In the genomic region with DNA sequence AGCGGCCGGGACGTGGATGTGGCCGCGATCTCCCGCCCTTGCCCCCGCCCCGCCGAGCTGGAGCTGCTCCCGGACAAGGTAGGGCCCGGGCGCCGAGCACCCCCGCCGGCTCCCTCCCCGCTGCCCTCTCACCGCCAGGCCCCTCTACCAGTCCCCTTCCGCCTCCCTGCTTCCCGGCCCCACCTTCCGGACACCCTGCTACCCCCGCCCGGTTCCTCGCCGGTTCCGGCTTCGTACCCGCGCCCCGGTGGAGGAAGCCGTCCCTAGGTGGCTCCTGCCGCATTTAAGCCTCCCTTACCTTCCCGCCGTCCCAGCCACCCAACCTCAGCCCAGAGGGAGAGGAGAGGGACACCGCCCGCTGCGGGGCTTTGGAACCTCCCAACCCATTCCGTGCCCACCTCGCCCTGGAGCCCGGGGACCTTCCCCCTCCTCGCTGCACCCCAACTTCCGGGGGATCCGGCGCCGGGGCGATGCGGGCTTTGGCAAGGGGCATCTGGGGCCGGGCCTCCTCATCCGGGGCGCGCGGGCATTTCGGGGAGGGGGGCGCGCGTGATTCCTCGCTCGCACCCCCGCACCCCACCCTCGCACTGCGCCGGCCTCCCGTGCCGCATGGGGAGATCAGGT, we compare ENCODE assay signal across 1 cellular context.
TF ChIP-seq lines count a peak whose summit lies in the region.

No MANE protein-coding gene starts in this region.

TF ChIP-seq in HepG2, 621 proteins besides CTCF, POLR2A, EP300 and RAD21 (continued from another document and continues in another):
- TF ChIP-seq, protein P1, sequence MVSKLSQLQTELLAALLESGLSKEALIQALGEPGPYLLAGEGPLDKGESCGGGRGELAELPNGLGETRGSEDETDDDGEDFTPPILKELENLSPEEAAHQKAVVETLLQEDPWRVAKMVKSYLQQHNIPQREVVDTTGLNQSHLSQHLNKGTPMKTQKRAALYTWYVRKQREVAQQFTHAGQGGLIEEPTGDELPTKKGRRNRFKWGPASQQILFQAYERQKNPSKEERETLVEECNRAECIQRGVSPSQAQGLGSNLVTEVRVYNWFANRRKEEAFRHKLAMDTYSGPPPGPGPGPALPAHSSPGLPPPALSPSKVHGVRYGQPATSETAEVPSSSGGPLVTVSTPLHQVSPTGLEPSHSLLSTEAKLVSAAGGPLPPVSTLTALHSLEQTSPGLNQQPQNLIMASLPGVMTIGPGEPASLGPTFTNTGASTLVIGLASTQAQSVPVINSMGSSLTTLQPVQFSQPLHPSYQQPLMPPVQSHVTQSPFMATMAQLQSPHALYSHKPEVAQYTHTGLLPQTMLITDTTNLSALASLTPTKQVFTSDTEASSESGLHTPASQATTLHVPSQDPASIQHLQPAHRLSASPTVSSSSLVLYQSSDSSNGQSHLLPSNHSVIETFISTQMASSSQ (IDR thresholded peaks at IDR 0.05; ENCODE audit: low read depth) = no peak
- TF ChIP-seq, protein P1 (CRISPR knock-in tag; IDR thresholded peaks at IDR 0.05; ENCODE audit: borderline replicate concordance) = peak; percentile 61; the same call in 1 of the 2 replicates
- TF ChIP-seq ETV5 (CRISPR knock-in tag; IDR thresholded peaks at IDR 0.05; ENCODE audit: borderline replicate concordance) = peak; percentile 68
- TF ChIP-seq PCBP2 (optimal IDR thresholded peaks at IDR 0.05; ENCODE audit: low read depth, low read length, poor library complexity, severe bottlenecking) = no peak
- no peak for TF ChIP-seq XBP1 (CRISPR knock-in tag; IDR thresholded peaks at IDR 0.05)
- peak; percentile 75 for TF ChIP-seq POGZ (CRISPR knock-in tag; IDR thresholded peaks at IDR 0.05)
- TF ChIP-seq ASH2L (IDR thresholded peaks at IDR 0.05; ENCODE audit: insufficient read length, low read depth, low read length) = peak; percentile 61
- peak; percentile 30 for TF ChIP-seq GABPA (IDR thresholded peaks at IDR 0.05; ENCODE audit: low read depth, low read length)
- peak; percentile 52; the same call in 1 of the 2 replicates for TF ChIP-seq GABPA (CRISPR knock-in tag; IDR thresholded peaks at IDR 0.05; ENCODE audit: low read depth)
- peak; percentile 50 for TF ChIP-seq SAFB2 (CRISPR knock-in tag; IDR thresholded peaks at IDR 0.05; ENCODE audit: borderline replicate concordance, low read depth)
- TF ChIP-seq, protein P2, sequence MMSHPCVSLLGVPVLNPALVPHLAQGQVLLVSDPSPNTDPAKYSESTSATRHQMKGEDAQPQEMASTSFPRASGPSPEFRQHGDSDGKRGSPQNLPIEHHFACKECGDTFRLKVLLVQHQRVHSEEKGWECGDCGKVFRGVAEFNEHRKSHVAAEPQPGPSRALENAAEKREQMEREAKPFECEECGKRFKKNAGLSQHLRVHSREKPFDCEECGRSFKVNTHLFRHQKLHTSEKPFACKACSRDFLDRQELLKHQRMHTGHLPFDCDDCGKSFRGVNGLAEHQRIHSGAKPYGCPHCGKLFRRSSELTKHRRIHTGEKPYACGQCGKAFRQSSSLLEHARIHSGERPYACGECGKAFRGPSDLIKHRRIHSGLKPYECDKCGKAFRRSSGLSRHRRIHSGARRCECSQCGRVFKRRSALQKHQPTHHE (CRISPR knock-in tag; IDR thresholded peaks at IDR 0.05; ENCODE audit: borderline replicate concordance) = peak; percentile 76; the same call in 1 of the 2 replicates
- 0 out of 2 replicates have a peak, but pooled peaks have one; percentile 36 for TF ChIP-seq ZNF777 (CRISPR knock-in tag; IDR thresholded peaks at IDR 0.05)
- TF ChIP-seq, protein P3, sequence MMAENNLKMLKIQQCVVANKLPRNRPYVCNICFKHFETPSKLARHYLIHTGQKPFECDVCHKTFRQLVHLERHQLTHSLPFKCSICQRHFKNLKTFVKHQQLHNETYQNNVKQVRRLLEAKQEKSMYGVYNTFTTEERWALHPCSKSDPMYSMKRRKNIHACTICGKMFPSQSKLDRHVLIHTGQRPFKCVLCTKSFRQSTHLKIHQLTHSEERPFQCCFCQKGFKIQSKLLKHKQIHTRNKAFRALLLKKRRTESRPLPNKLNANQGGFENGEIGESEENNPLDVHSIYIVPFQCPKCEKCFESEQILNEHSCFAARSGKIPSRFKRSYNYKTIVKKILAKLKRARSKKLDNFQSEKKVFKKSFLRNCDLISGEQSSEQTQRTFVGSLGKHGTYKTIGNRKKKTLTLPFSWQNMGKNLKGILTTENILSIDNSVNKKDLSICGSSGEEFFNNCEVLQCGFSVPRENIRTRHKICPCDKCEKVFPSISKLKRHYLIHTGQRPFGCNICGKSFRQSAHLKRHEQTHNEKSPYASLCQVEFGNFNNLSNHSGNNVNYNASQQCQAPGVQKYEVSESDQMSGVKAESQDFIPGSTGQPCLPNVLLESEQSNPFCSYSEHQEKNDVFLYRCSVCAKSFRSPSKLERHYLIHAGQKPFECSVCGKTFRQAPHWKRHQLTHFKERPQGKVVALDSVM (CRISPR knock-in tag; IDR thresholded peaks at IDR 0.05) = 0 out of 2 replicates have a peak, but pooled peaks have one; percentile 42
- TF ChIP-seq, protein P4, sequence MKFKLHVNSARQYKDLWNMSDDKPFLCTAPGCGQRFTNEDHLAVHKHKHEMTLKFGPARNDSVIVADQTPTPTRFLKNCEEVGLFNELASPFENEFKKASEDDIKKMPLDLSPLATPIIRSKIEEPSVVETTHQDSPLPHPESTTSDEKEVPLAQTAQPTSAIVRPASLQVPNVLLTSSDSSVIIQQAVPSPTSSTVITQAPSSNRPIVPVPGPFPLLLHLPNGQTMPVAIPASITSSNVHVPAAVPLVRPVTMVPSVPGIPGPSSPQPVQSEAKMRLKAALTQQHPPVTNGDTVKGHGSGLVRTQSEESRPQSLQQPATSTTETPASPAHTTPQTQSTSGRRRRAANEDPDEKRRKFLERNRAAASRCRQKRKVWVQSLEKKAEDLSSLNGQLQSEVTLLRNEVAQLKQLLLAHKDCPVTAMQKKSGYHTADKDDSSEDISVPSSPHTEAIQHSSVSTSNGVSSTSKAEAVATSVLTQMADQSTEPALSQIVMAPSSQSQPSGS (CRISPR knock-in tag; IDR thresholded peaks at IDR 0.05) = no peak
- peak; percentile 65 for TF ChIP-seq ZEB1 (IDR thresholded peaks at IDR 0.05; ENCODE audit: insufficient replicate concordance, low read depth)
- TF ChIP-seq, protein P5, sequence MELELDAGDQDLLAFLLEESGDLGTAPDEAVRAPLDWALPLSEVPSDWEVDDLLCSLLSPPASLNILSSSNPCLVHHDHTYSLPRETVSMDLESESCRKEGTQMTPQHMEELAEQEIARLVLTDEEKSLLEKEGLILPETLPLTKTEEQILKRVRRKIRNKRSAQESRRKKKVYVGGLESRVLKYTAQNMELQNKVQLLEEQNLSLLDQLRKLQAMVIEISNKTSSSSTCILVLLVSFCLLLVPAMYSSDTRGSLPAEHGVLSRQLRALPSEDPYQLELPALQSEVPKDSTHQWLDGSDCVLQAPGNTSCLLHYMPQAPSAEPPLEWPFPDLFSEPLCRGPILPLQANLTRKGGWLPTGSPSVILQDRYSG (CRISPR knock-in tag; IDR thresholded peaks at IDR 0.05) = 0 out of 2 replicates have a peak, but pooled peaks have one; percentile 43
- TF ChIP-seq ZNF431 (CRISPR knock-in tag; IDR thresholded peaks at IDR 0.05; ENCODE audit: borderline replicate concordance, low read depth) = peak; percentile 82; the same call in 1 of the 2 replicates
- TF ChIP-seq ZNF572 (CRISPR knock-in tag; IDR thresholded peaks at IDR 0.05) = peak; percentile 85; the same call in 1 of the 2 replicates
- 0 out of 2 replicates have a peak, but pooled peaks have one; percentile 28 for TF ChIP-seq KAT7 (CRISPR knock-in tag; IDR thresholded peaks at IDR 0.05; ENCODE audit: borderline replicate concordance)
- peak; percentile 96 for TF ChIP-seq ZNF563 (CRISPR knock-in tag; IDR thresholded peaks at IDR 0.05)
- no peak for TF ChIP-seq ZNF496 (CRISPR knock-in tag; IDR thresholded peaks at IDR 0.05; ENCODE audit: insufficient replicate concordance)
- TF ChIP-seq, protein P6, sequence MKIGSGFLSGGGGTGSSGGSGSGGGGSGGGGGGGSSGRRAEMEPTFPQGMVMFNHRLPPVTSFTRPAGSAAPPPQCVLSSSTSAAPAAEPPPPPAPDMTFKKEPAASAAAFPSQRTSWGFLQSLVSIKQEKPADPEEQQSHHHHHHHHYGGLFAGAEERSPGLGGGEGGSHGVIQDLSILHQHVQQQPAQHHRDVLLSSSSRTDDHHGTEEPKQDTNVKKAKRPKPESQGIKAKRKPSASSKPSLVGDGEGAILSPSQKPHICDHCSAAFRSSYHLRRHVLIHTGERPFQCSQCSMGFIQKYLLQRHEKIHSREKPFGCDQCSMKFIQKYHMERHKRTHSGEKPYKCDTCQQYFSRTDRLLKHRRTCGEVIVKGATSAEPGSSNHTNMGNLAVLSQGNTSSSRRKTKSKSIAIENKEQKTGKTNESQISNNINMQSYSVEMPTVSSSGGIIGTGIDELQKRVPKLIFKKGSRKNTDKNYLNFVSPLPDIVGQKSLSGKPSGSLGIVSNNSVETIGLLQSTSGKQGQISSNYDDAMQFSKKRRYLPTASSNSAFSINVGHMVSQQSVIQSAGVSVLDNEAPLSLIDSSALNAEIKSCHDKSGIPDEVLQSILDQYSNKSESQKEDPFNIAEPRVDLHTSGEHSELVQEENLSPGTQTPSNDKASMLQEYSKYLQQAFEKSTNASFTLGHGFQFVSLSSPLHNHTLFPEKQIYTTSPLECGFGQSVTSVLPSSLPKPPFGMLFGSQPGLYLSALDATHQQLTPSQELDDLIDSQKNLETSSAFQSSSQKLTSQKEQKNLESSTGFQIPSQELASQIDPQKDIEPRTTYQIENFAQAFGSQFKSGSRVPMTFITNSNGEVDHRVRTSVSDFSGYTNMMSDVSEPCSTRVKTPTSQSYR (CRISPR knock-in tag; IDR thresholded peaks at IDR 0.05; ENCODE audit: borderline replicate concordance) = no peak
- no peak for TF ChIP-seq ZFP36 (IDR thresholded peaks at IDR 0.05; ENCODE audit: borderline replicate concordance, low read depth, low read length, partially characterized antibody)
- TF ChIP-seq ZNF205 (CRISPR knock-in tag; IDR thresholded peaks at IDR 0.05) = 0 out of 2 replicates have a peak, but pooled peaks have one; percentile 13
- TF ChIP-seq, protein P7, sequence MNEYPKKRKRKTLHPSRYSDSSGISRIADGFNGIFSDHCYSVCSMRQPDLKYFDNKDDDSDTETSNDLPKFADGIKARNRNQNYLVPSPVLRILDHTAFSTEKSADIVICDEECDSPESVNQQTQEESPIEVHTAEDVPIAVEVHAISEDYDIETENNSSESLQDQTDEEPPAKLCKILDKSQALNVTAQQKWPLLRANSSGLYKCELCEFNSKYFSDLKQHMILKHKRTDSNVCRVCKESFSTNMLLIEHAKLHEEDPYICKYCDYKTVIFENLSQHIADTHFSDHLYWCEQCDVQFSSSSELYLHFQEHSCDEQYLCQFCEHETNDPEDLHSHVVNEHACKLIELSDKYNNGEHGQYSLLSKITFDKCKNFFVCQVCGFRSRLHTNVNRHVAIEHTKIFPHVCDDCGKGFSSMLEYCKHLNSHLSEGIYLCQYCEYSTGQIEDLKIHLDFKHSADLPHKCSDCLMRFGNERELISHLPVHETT (CRISPR knock-in tag; conservative IDR thresholded peaks at IDR 0.05) = no peak; the same call in 1 of the 2 replicates
- peak; percentile 58; the same call in 1 of the 2 replicates for TF ChIP-seq HOXA5 (CRISPR knock-in tag; IDR thresholded peaks at IDR 0.05)
- TF ChIP-seq ZNF33B (CRISPR knock-in tag; IDR thresholded peaks at IDR 0.05) = peak; percentile 90; the same call in 1 of the 2 replicates
- TF ChIP-seq, protein P8, sequence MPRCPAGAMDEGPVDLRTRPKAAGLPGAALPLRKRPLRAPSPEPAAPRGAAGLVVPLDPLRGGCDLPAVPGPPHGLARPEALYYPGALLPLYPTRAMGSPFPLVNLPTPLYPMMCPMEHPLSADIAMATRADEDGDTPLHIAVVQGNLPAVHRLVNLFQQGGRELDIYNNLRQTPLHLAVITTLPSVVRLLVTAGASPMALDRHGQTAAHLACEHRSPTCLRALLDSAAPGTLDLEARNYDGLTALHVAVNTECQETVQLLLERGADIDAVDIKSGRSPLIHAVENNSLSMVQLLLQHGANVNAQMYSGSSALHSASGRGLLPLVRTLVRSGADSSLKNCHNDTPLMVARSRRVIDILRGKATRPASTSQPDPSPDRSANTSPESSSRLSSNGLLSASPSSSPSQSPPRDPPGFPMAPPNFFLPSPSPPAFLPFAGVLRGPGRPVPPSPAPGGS (CRISPR knock-in tag; IDR thresholded peaks at IDR 0.05) = peak; percentile 61; the same call in 1 of the 2 replicates
- 0 out of 2 replicates have a peak, but pooled peaks have one; percentile 56 for TF ChIP-seq MZF1 (CRISPR knock-in tag; IDR thresholded peaks at IDR 0.05; ENCODE audit: borderline replicate concordance)
- no peak for TF ChIP-seq MLLT10 (CRISPR knock-in tag; IDR thresholded peaks at IDR 0.05)
- TF ChIP-seq CHD4 (IDR thresholded peaks at IDR 0.05; ENCODE audit: borderline replicate concordance, low read length) = no peak
- 0 out of 2 replicates have a peak, but pooled peaks have one; percentile 43 for TF ChIP-seq ZNF773 (CRISPR knock-in tag; IDR thresholded peaks at IDR 0.05; ENCODE audit: borderline replicate concordance)
- TF ChIP-seq CEBPG (CRISPR knock-in tag; IDR thresholded peaks at IDR 0.05) = no peak
- TF ChIP-seq SALL1 (CRISPR knock-in tag; IDR thresholded peaks at IDR 0.05) = peak; percentile 57
- TF ChIP-seq, protein P9, sequence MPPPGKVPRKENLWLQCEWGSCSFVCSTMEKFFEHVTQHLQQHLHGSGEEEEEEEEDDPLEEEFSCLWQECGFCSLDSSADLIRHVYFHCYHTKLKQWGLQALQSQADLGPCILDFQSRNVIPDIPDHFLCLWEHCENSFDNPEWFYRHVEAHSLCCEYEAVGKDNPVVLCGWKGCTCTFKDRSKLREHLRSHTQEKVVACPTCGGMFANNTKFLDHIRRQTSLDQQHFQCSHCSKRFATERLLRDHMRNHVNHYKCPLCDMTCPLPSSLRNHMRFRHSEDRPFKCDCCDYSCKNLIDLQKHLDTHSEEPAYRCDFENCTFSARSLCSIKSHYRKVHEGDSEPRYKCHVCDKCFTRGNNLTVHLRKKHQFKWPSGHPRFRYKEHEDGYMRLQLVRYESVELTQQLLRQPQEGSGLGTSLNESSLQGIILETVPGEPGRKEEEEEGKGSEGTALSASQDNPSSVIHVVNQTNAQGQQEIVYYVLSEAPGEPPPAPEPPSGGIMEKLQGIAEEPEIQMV (CRISPR knock-in tag; IDR thresholded peaks at IDR 0.05; ENCODE audit: low read depth) = no peak
- TF ChIP-seq CC2D1A (CRISPR knock-in tag; IDR thresholded peaks at IDR 0.05) = no peak
- TF ChIP-seq RBAK (CRISPR knock-in tag; IDR thresholded peaks at IDR 0.05) = peak; percentile 58; the same call in 1 of the 2 replicates
- TF ChIP-seq MED8 (CRISPR knock-in tag; IDR thresholded peaks at IDR 0.05; ENCODE audit: insufficient replicate concordance) = peak; percentile 25
- peak; percentile 74; the same call in 1 of the 2 replicates for TF ChIP-seq ZFY (CRISPR knock-in tag; IDR thresholded peaks at IDR 0.05)
- TF ChIP-seq ZNF367 (CRISPR knock-in tag; IDR thresholded peaks at IDR 0.05; ENCODE audit: borderline replicate concordance) = no peak
- peak; percentile 56 for TF ChIP-seq ISL2 (CRISPR knock-in tag; IDR thresholded peaks at IDR 0.05)
- peak; percentile 91; the same call in 1 of the 2 replicates for TF ChIP-seq ZNF333 (CRISPR knock-in tag; IDR thresholded peaks at IDR 0.05; ENCODE audit: borderline replicate concordance)
